ENCODE assay signal across 8 cellular contexts in the genomic region with DNA sequence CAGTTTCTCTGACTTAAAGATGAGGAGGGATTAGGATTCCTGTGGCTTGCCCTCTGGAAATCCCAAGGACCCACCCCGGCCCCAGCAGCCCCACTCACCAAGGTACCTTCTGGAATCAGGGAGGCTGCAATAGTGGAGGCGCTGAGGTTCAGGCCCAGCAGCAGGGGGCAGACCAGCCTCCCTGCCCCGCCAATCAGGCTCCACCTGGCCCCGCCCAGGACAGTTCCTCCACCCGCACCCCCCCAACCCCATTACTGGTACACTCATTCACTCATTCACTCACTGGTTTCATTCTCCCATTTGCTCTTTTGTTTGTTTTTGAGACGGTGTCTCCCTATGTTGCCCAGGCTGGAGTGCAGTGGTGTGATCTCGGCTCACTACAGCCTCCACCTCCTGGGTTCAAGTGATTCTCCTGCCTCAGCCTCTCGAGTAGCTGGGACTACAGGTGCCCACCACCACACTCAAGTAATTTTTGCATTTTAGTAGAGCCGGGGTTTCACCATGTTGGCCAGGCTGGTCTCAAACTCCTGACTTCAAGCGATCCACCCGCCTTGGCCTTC. TPM values are rescaled to one million over a fixed set of nuclear protein-coding genes. Genes with fewer than 3 reads are reported as not detected.
A peak's percentile ranks its signal among the peaks of the same experiment; 100 is the strongest.
DNase-seq lines count a peak whose midpoint lies in the region; ATAC-seq, FAIRE-seq and TF ChIP-seq lines count a peak whose summit lies in the region.
"Not testable (repeated sequence)": the region's sequence is repeated elsewhere in the genome, so short reads cannot be mapped to it uniquely, and the experiment has no call there.
"Had no signal": no experiment of that assay in that cellular context is flagged by ENCODE, and none has a peak within 500 bp of the region (broad histone marks: within the 10 kb centered on the region; RNA-seq: fewer than 3 reads in every experiment).

No MANE protein-coding gene starts in this region.

- DNase-seq in GM10248 (ENCODE audit: extremely low spot score): peak; percentile 45
- not testable (repeated sequence) for DNase-seq in SK-N-SH; keratinocyte (ENCODE audit: low read depth, low spot score); stimulated activated effector memory CD8-positive, alpha-beta T cell treated with anti-CD3 and anti-CD28 coated beads, Interleukin-12 subunit alpha, Interleukin-12 subunit beta, amount 100 ng/mL, for 72 hours (ENCODE audit: low spot score in 2 of 2)
- DNase-seq in activated naive CD8-positive, alpha-beta T cell treated with anti-CD3 and anti-CD28 coated beads for 36 hours: peak; percentile 12

- not testable (repeated sequence) for H4K20me1 ChIP-seq in SK-N-SH (ENCODE audit: insufficient read depth); keratinocyte (ENCODE audit: control insufficient read depth, extremely low read depth, insufficient read depth, low read length)

- H3K4me1 ChIP-seq in SK-N-SH (ENCODE audit: control insufficient read depth in 1 of 2, insufficient read depth in 2 of 2, low read depth in 1 of 2, low read length in 1 of 2): peaks cover 0 to 19% of the 10 kb centered on the region in 2 experiments; a peak in 1 of 4 replicates
- not testable (repeated sequence) for H3K4me1 ChIP-seq in keratinocyte (ENCODE audit: control insufficient read depth, extremely low read depth, insufficient read depth, low read length)

- H3K9me2 ChIP-seq in SK-N-SH: not testable (repeated sequence)

- H3K27ac Mint-ChIP-seq in activated naive CD8-positive, alpha-beta T cell treated with anti-CD3 and anti-CD28 coated beads for 36 hours; stimulated activated effector memory CD8-positive, alpha-beta T cell treated with anti-CD3 and anti-CD28 coated beads, Interleukin-12 subunit alpha, Interleukin-12 subunit beta, amount 100 ng/mL, for 72 hours: not testable (repeated sequence)

- H3K4me2 ChIP-seq in SK-N-SH; keratinocyte (ENCODE audit: control insufficient read depth, extremely low read depth, insufficient read depth, low read depth, low read length): not testable (repeated sequence)

- not testable (repeated sequence) for H3K4me1 Mint-ChIP-seq in activated naive CD8-positive, alpha-beta T cell treated with anti-CD3 and anti-CD28 coated beads for 36 hours; stimulated activated effector memory CD8-positive, alpha-beta T cell treated with anti-CD3 and anti-CD28 coated beads, Interleukin-12 subunit alpha, Interleukin-12 subunit beta, amount 100 ng/mL, for 72 hours

- TF ChIP-seq CTCF in GM10248 (IDR thresholded peaks at IDR 0.05; ENCODE audit: control extremely low read depth, extremely low read depth, low read depth, missing control alignments) (peak; percentile 3), LNCAP (IDR thresholded peaks at IDR 0.05) (0 out of 2 replicates have a peak, but pooled peaks have one; percentile 18), SK-N-SH (IDR thresholded peaks at IDR 0.05) (peak; percentile 26; the same call in 1 of the 2 replicates), keratinocyte (optimal IDR thresholded peaks at IDR 0.05 in 1 of 3, IDR thresholded peaks at IDR 0.05 in 1 of 3, conservative IDR thresholded peaks at IDR 0.05 in 1 of 3; ENCODE audit: extremely low read depth in 1 of 3, insufficient read depth in 2 of 3, low read length in 3 of 3) (peak in 2 of 3 experiments; percentile 41 to 44)

- H3K9ac ChIP-seq in SK-N-SH; keratinocyte (ENCODE audit: control insufficient read depth, extremely low read depth, insufficient read depth, low read length): not testable (repeated sequence)

- CTCF ChIA-PET in GM10248 (lab: Yijun Ruan, JAX): interaction anchor here (0.6 to 1.1 kb wide), 2 partner anchors 40 to 45 kb away, joined by 3 read pairs; no protein-coding TSS in a partner anchor
- CTCF ChIA-PET in SK-N-SH (lab: Yijun Ruan, JAX): not testable (repeated sequence)

- not testable (repeated sequence) for H3K4me3 Mint-ChIP-seq in activated naive CD8-positive, alpha-beta T cell treated with anti-CD3 and anti-CD28 coated beads for 36 hours; stimulated activated effector memory CD8-positive, alpha-beta T cell treated with anti-CD3 and anti-CD28 coated beads, Interleukin-12 subunit alpha, Interleukin-12 subunit beta, amount 100 ng/mL, for 72 hours

- not testable (repeated sequence) for H3K27ac ChIP-seq in SK-N-SH (ENCODE audit: low read depth in 2 of 2, low read length in 1 of 2); keratinocyte (ENCODE audit: control insufficient read depth, insufficient read depth, low read length)

- H3K27me3 Mint-ChIP-seq in activated naive CD8-positive, alpha-beta T cell treated with anti-CD3 and anti-CD28 coated beads for 36 hours: not testable (repeated sequence)

- not testable (repeated sequence) for H3K9me3 Mint-ChIP-seq in activated naive CD8-positive, alpha-beta T cell treated with anti-CD3 and anti-CD28 coated beads for 36 hours; stimulated activated effector memory CD8-positive, alpha-beta T cell treated with anti-CD3 and anti-CD28 coated beads, Interleukin-12 subunit alpha, Interleukin-12 subunit beta, amount 100 ng/mL, for 72 hours

- not testable (repeated sequence) for H3K79me2 ChIP-seq in SK-N-SH (ENCODE audit: insufficient read depth); keratinocyte (ENCODE audit: control insufficient read depth, insufficient read depth, low read length)

- 80% methylated on average over 9 of the region's 11 CpGs for WGBS in SK-N-SH (ENCODE audit: low lambda C conversion rate)

- not testable (repeated sequence) for H3F3A ChIP-seq in SK-N-SH (replicated peaks; ENCODE audit: insufficient read depth)

- not testable (repeated sequence) for H3K36me3 ChIP-seq in SK-N-SH (replicated peaks in 1 of 2; ENCODE audit: control insufficient read depth in 1 of 2, insufficient read depth in 2 of 2, low read length in 1 of 2); keratinocyte (ENCODE audit: control insufficient read depth in 2 of 2, extremely low read depth in 1 of 2, insufficient read depth in 2 of 2, low read length in 2 of 2)

- dilution Hi-C loops in keratinocyte (cut with MboI; ENCODE audit: extremely low pct_ligation_motif_present, low sequenced_read_pairs): not testable (repeated sequence)

- not testable (repeated sequence) for H2AFZ ChIP-seq in SK-N-SH (ENCODE audit: low read depth); keratinocyte (ENCODE audit: control insufficient read depth, low read length)

- not testable (repeated sequence) for TF ChIP-seq EP300 in SK-N-SH (IDR thresholded peaks at IDR 0.05; ENCODE audit: borderline replicate concordance in 1 of 2, low read depth in 1 of 2, low read length in 1 of 2)

- POLR2A ChIA-PET in GM10248 (lab: Yijun Ruan, JAX); SK-N-SH (lab: Yijun Ruan, JAX): not testable (repeated sequence)

- H3K4me3 ChIP-seq in SK-N-SH (ENCODE audit: low read depth in 2 of 2, low read length in 1 of 2); keratinocyte (ENCODE audit: control insufficient read depth in 2 of 3, extremely low read depth in 1 of 3, insufficient read depth in 2 of 3, low read depth in 1 of 3, low read length in 3 of 3): not testable (repeated sequence)

- not testable (repeated sequence) for FAIRE-seq in keratinocyte (lab: Jason Lieb, UNC)

- not testable (repeated sequence) for H3K27me3 ChIP-seq in SK-N-SH (ENCODE audit: insufficient read depth)
- H3K27me3 ChIP-seq in keratinocyte (ENCODE audit: control insufficient read depth, extremely low read depth, insufficient read depth, low read length): peaks cover 11% of the 10 kb centered on the region

- peak; percentile 58 for ATAC-seq in stimulated activated effector memory CD8-positive, alpha-beta T cell treated with anti-CD3 and anti-CD28 coated beads, Interleukin-12 subunit alpha, Interleukin-12 subunit beta, amount 100 ng/mL, for 72 hours

- not testable (repeated sequence) for TF ChIP-seq RAD21 in SK-N-SH (IDR thresholded peaks at IDR 0.05; ENCODE audit: low read length)

- not testable (repeated sequence) for H3K9me3 ChIP-seq in SK-N-SH; keratinocyte (ENCODE audit: control insufficient read depth, low read depth, low read length)

- not testable (repeated sequence) for H3K36me3 Mint-ChIP-seq in activated naive CD8-positive, alpha-beta T cell treated with anti-CD3 and anti-CD28 coated beads for 36 hours; stimulated activated effector memory CD8-positive, alpha-beta T cell treated with anti-CD3 and anti-CD28 coated beads, Interleukin-12 subunit alpha, Interleukin-12 subunit beta, amount 100 ng/mL, for 72 hours

- H3K9me1 ChIP-seq in keratinocyte (ENCODE audit: control insufficient read depth, extremely low read depth, insufficient read depth, low read length): not testable (repeated sequence)

RNA-seq across cellular contexts. Expression of gene GAL3ST1, which starts 13.7 kb away (rescaled TPM):
- polyA plus RNA-seq in SK-N-SH (2012; rRNA removed) (0.08 TPM in 1 of 2 replicates, not detected in the other), keratinocyte (not detected in 3 replicates)
- 0.01 TPM in 1 of 2 replicates, not detected in the other for polyA plus RNA-seq in SK-N-SH (2012; cell fraction: cytosol; rRNA removed)
- 0.29 and 0.31 TPM in 2 replicates for polyA plus RNA-seq in SK-N-SH (2012; cell fraction: nucleus; rRNA removed)
- not detected for total RNA-seq in activated naive CD8-positive, alpha-beta T cell treated with anti-CD3 and anti-CD28 coated beads for 36 hours
- polyA plus RNA-seq in keratinocyte (2011; ENCODE audit: low read depth): 0.75 TPM
- not detected in 2 replicates for polyA plus RNA-seq in keratinocyte (2011; cell fraction: cytosol; rRNA removed)
- polyA plus RNA-seq in keratinocyte (2011; cell fraction: nucleus; rRNA removed): not detected in 2 replicates
- polyA plus RNA-seq in keratinocyte (2012; ENCODE audit: low replicate concordance): 0.32 TPM in 1 of 2 replicates, not detected in the other
- polyA minus RNA-seq in keratinocyte: not detected in 3 replicates
- polyA minus RNA-seq in keratinocyte (2011; cell fraction: cytosol; rRNA and poly(A)+ RNA removed): not detected
- polyA minus RNA-seq in keratinocyte (2011; cell fraction: nucleus; rRNA and poly(A)+ RNA removed): not detected in 2 replicates
- total RNA-seq: natural killer cell treated with Interleukin-12 subunit alpha and Interleukin-12 subunit beta and Interleukin-15 and Interleukin-18, amount 100 ng/mL, for 72 hours had no signal

RNA-seq across cellular contexts. Expression of gene SEC14L6, which starts 14.2 kb away (rescaled TPM):
- polyA plus RNA-seq in SK-N-SH (2012; rRNA removed) (not detected in 2 replicates), keratinocyte (0.10 TPM in 1 of 3 replicates, not detected in the others)
- not detected in 2 replicates for polyA plus RNA-seq in SK-N-SH (2012; cell fraction: cytosol; rRNA removed)
- polyA plus RNA-seq in SK-N-SH (2012; cell fraction: nucleus; rRNA removed): not detected in 2 replicates
- total RNA-seq in activated naive CD8-positive, alpha-beta T cell treated with anti-CD3 and anti-CD28 coated beads for 36 hours: not detected
- not detected for polyA plus RNA-seq in keratinocyte (2011; ENCODE audit: low read depth)
- polyA plus RNA-seq in keratinocyte (2011; cell fraction: cytosol; rRNA removed): 0.10 TPM in 1 of 2 replicates, not detected in the other
- polyA plus RNA-seq in keratinocyte (2011; cell fraction: nucleus; rRNA removed): not detected in 2 replicates
- not detected in 2 replicates for polyA plus RNA-seq in keratinocyte (2012; ENCODE audit: low replicate concordance)
- polyA minus RNA-seq in keratinocyte: 0.06 TPM in 1 of 3 replicates, not detected in the others
- polyA minus RNA-seq in keratinocyte (2011; cell fraction: cytosol; rRNA and poly(A)+ RNA removed): not detected
- not detected in 2 replicates for polyA minus RNA-seq in keratinocyte (2011; cell fraction: nucleus; rRNA and poly(A)+ RNA removed)
- total RNA-seq: bronchial epithelial cell; natural killer cell treated with Interleukin-12 subunit alpha and Interleukin-12 subunit beta and Interleukin-15 and Interleukin-18, amount 100 ng/mL, for 72 hours had no signal

RNA-seq across cellular contexts. Expression of gene PES1, which starts 31.0 kb away (rescaled TPM):
- polyA plus RNA-seq in SK-N-SH (2012; rRNA removed) (109 and 119 TPM in 2 replicates), keratinocyte (94.9 to 116 TPM (median 95.7 TPM) in 3 replicates)
- 82.9 and 86.2 TPM in 2 replicates for polyA plus RNA-seq in SK-N-SH (2012; cell fraction: cytosol; rRNA removed)
- 119 and 123 TPM in 2 replicates for polyA plus RNA-seq in SK-N-SH (2012; cell fraction: nucleus; rRNA removed)
- 100 to 1,000 TPM; 196 to 199 TPM for total RNA-seq in activated naive CD8-positive, alpha-beta T cell treated with anti-CD3 and anti-CD28 coated beads for 36 hours
- 38.7 TPM for polyA plus RNA-seq in keratinocyte (2011; ENCODE audit: low read depth)
- polyA plus RNA-seq in keratinocyte (2011; cell fraction: cytosol; rRNA removed): 110 and 111 TPM in 2 replicates
- 107 and 113 TPM in 2 replicates for polyA plus RNA-seq in keratinocyte (2011; cell fraction: nucleus; rRNA removed)
- 43.3 and 83.7 TPM in 2 replicates for polyA plus RNA-seq in keratinocyte (2012; ENCODE audit: low replicate concordance)
- 135 to 182 TPM (median 169 TPM) in 3 replicates for polyA minus RNA-seq in keratinocyte
- 92.5 TPM for polyA minus RNA-seq in keratinocyte (2011; cell fraction: cytosol; rRNA and poly(A)+ RNA removed)
- polyA minus RNA-seq in keratinocyte (2011; cell fraction: nucleus; rRNA and poly(A)+ RNA removed): 40.4 and 77.7 TPM in 2 replicates

RNA-seq across cellular contexts. Expression of gene TCN2, which starts 46.3 kb away (rescaled TPM):
- polyA plus RNA-seq in SK-N-SH (2012; rRNA removed) (4.1 and 4.5 TPM in 2 replicates), keratinocyte (0.88 to 1.2 TPM (median 1.2 TPM) in 3 replicates)
- 1.8 and 2.9 TPM in 2 replicates for polyA plus RNA-seq in SK-N-SH (2012; cell fraction: cytosol; rRNA removed)
- polyA plus RNA-seq in SK-N-SH (2012; cell fraction: nucleus; rRNA removed): 3.8 and 4.6 TPM in 2 replicates
- under 1 TPM; 0.48 to 0.64 TPM for total RNA-seq in activated naive CD8-positive, alpha-beta T cell treated with anti-CD3 and anti-CD28 coated beads for 36 hours
- polyA plus RNA-seq in keratinocyte (2011; ENCODE audit: low read depth): 0.10 TPM
- 0.72 and 1.1 TPM in 2 replicates for polyA plus RNA-seq in keratinocyte (2011; cell fraction: cytosol; rRNA removed)
- polyA plus RNA-seq in keratinocyte (2011; cell fraction: nucleus; rRNA removed): 1.6 and 2.1 TPM in 2 replicates
- 1.3 and 1.7 TPM in 2 replicates for polyA plus RNA-seq in keratinocyte (2012; ENCODE audit: low replicate concordance)
- polyA minus RNA-seq in keratinocyte: 0.32 to 3.5 TPM (median 3.4 TPM) in 3 replicates
- polyA minus RNA-seq in keratinocyte (2011; cell fraction: cytosol; rRNA and poly(A)+ RNA removed): not detected
- polyA minus RNA-seq in keratinocyte (2011; cell fraction: nucleus; rRNA and poly(A)+ RNA removed): 0.54 and 1.7 TPM in 2 replicates

RNA-seq across cellular contexts. Expression of gene SEC14L4, which starts 55.2 kb away (rescaled TPM):
- polyA plus RNA-seq in SK-N-SH (2012; rRNA removed) (not detected in 2 replicates), keratinocyte (0.05 to 0.08 TPM (median 0.06 TPM) in 3 replicates)
- polyA plus RNA-seq in SK-N-SH (2012; cell fraction: cytosol; rRNA removed): not detected in 2 replicates
- not detected in 2 replicates for polyA plus RNA-seq in SK-N-SH (2012; cell fraction: nucleus; rRNA removed)
- not detected for total RNA-seq in activated naive CD8-positive, alpha-beta T cell treated with anti-CD3 and anti-CD28 coated beads for 36 hours
- polyA plus RNA-seq in keratinocyte (2011; ENCODE audit: low read depth): not detected
- polyA plus RNA-seq in keratinocyte (2011; cell fraction: cytosol; rRNA removed): 0.04 and 0.05 TPM in 2 replicates
- 0.15 TPM in 1 of 2 replicates, not detected in the other for polyA plus RNA-seq in keratinocyte (2011; cell fraction: nucleus; rRNA removed)
- polyA plus RNA-seq in keratinocyte (2012; ENCODE audit: low replicate concordance): not detected in 2 replicates
- 0.20 TPM in 1 of 3 replicates, not detected in the others for polyA minus RNA-seq in keratinocyte
- not detected for polyA minus RNA-seq in keratinocyte (2011; cell fraction: cytosol; rRNA and poly(A)+ RNA removed)
- polyA minus RNA-seq in keratinocyte (2011; cell fraction: nucleus; rRNA and poly(A)+ RNA removed): not detected in 2 replicates
- total RNA-seq: bronchial epithelial cell; natural killer cell treated with Interleukin-12 subunit alpha and Interleukin-12 subunit beta and Interleukin-15 and Interleukin-18, amount 100 ng/mL, for 72 hours had no signal
